In genomic region chr6:7630792-7631191, GRCh38 we compare ENCODE assay signal across 27 cellular contexts.
"Had no signal": no experiment of that assay in that cellular context is flagged by ENCODE, and none has a peak within 500 bp of the region (broad histone marks: within the 10 kb centered on the region; RNA-seq: fewer than 3 reads in every experiment).

No MANE protein-coding gene starts in this region.

- H3K9ac ChIP-seq: KMS-11 had no signal

- H3K9me3 Mint-ChIP-seq: activated CD8-positive, alpha-beta T cell treated with anti-CD3 and anti-CD28 coated beads for 36 hours; activated naive CD4-positive, alpha-beta T cell treated with anti-CD3 and anti-CD28 coated beads, Interleukin-2, amount 10 ng/mL, durations not matched to agents 7 days and 5 days; activated naive CD8-positive, alpha-beta T cell treated with anti-CD3 and anti-CD28 coated beads for 36 hours; activated T-cell treated with anti-CD3 and anti-CD28 coated beads, Interleukin-2, amount 50 U/mL, for 72 hours; activated T-helper 2 cell treated with anti-CD3 and anti-CD28 coated beads, Interferon-gamma antibody, Interleukin-2, Interleukin-4, amounts not matched to agents 10 μg/mL and 5 μg/mL and 100 μg/mL, durations not matched to agents 14 hours and 24 hours and 36 hours; T-cell had no signal

- ATAC-seq: activated CD8-positive, alpha-beta T cell treated with anti-CD3 and anti-CD28 coated beads for 36 hours; activated T-cell treated with anti-CD3 and anti-CD28 coated beads, Interleukin-2, amount 50 U/mL, for 72 hours; Panc1; Right ventricle myocardium inferior; T-cell had no signal

- H3K4me3 ChIP-seq: SK-N-MC had no signal

- H3K27ac Mint-ChIP-seq: activated CD8-positive, alpha-beta T cell treated with anti-CD3 and anti-CD28 coated beads for 36 hours; activated naive CD4-positive, alpha-beta T cell treated with anti-CD3 and anti-CD28 coated beads, Interleukin-2, amount 10 ng/mL, durations not matched to agents 7 days and 5 days; activated naive CD8-positive, alpha-beta T cell treated with anti-CD3 and anti-CD28 coated beads for 36 hours; activated T-cell treated with anti-CD3 and anti-CD28 coated beads, Interleukin-2, amount 50 U/mL, for 72 hours; activated T-helper 2 cell treated with anti-CD3 and anti-CD28 coated beads, Interferon-gamma antibody, Interleukin-2, Interleukin-4, amounts not matched to agents 10 μg/mL and 5 μg/mL and 100 μg/mL, durations not matched to agents 14 hours and 24 hours and 36 hours; T-cell had no signal

- H3K36me3 Mint-ChIP-seq: activated naive CD4-positive, alpha-beta T cell treated with anti-CD3 and anti-CD28 coated beads, Interleukin-2, amount 10 ng/mL, durations not matched to agents 7 days and 5 days; activated naive CD8-positive, alpha-beta T cell treated with anti-CD3 and anti-CD28 coated beads for 36 hours; T-cell had no signal

- DNase-seq: activated CD4-positive, alpha-beta T cell treated with anti-CD3 and anti-CD28 coated beads for 4 hours; activated CD4-positive, CD25-positive, alpha-beta regulatory T cell; activated CD8-positive, alpha-beta memory T cell treated with anti-CD3 and anti-CD28 coated beads, Interleukin-2, amount 50 U/mL, for 4 hours; activated CD8-positive, alpha-beta T cell treated with anti-CD3 and anti-CD28 coated beads for 36 hours; activated gamma-delta T cell treated with Interleukin-2 at 50 U/mL for 16 hours; activated naive CD4-positive, alpha-beta T cell treated with anti-CD3 and anti-CD28 coated beads, Interleukin-2, amount 10 ng/mL, durations not matched to agents 7 days and 5 days; activated naive CD8-positive, alpha-beta T cell treated with anti-CD3 and anti-CD28 coated beads for 36 hours; activated T-cell treated with anti-CD3 and anti-CD28 coated beads, Interleukin-2, amount 50 U/mL, for 72 hours; anterior cingulate cortex; NCI-H1092; NCI-H2171; NCI-H2227 treated with DMSO at 0.1 percent for 48 hours; NCI-H446 treated with DMSO at 0.1 percent for 48 hours; NCI-H524 treated with DMSO at 0.1 percent for 48 hours; NCI-H774; NK-92 treated with Interleukin-12 subunit alpha and Interleukin-12 subunit beta, amount 100 ng/mL, for 24 hours; OCI-M1; RPMI8226; T-cell; T-helper 2 cell; T1000 had no signal

- H3K27ac ChIP-seq: KMS-11, SK-N-MC had no signal

- FAIRE-seq: TTC549 had no signal

- H3K4me1 Mint-ChIP-seq: activated naive CD4-positive, alpha-beta T cell treated with anti-CD3 and anti-CD28 coated beads, Interleukin-2, amount 10 ng/mL, durations not matched to agents 7 days and 5 days; activated naive CD8-positive, alpha-beta T cell treated with anti-CD3 and anti-CD28 coated beads for 36 hours; T-cell had no signal

- H3K4me3 Mint-ChIP-seq: activated CD8-positive, alpha-beta T cell treated with anti-CD3 and anti-CD28 coated beads for 36 hours; activated naive CD4-positive, alpha-beta T cell treated with anti-CD3 and anti-CD28 coated beads, Interleukin-2, amount 10 ng/mL, durations not matched to agents 7 days and 5 days; activated naive CD8-positive, alpha-beta T cell treated with anti-CD3 and anti-CD28 coated beads for 36 hours; activated T-cell treated with anti-CD3 and anti-CD28 coated beads, Interleukin-2, amount 50 U/mL, for 72 hours; T-cell had no signal

- H3K4me2 ChIP-seq: KMS-11 had no signal
